In genomic region chr2:49801898-49802297, GRCh38 we compare ENCODE assay signal across 1 cellular context.
TF ChIP-seq lines count a peak whose summit lies in the region.

No MANE protein-coding gene starts in this region.

TF ChIP-seq in HepG2, 621 proteins besides CTCF, POLR2A, EP300 and RAD21 (continued from another document):
- TF ChIP-seq, protein P1, sequence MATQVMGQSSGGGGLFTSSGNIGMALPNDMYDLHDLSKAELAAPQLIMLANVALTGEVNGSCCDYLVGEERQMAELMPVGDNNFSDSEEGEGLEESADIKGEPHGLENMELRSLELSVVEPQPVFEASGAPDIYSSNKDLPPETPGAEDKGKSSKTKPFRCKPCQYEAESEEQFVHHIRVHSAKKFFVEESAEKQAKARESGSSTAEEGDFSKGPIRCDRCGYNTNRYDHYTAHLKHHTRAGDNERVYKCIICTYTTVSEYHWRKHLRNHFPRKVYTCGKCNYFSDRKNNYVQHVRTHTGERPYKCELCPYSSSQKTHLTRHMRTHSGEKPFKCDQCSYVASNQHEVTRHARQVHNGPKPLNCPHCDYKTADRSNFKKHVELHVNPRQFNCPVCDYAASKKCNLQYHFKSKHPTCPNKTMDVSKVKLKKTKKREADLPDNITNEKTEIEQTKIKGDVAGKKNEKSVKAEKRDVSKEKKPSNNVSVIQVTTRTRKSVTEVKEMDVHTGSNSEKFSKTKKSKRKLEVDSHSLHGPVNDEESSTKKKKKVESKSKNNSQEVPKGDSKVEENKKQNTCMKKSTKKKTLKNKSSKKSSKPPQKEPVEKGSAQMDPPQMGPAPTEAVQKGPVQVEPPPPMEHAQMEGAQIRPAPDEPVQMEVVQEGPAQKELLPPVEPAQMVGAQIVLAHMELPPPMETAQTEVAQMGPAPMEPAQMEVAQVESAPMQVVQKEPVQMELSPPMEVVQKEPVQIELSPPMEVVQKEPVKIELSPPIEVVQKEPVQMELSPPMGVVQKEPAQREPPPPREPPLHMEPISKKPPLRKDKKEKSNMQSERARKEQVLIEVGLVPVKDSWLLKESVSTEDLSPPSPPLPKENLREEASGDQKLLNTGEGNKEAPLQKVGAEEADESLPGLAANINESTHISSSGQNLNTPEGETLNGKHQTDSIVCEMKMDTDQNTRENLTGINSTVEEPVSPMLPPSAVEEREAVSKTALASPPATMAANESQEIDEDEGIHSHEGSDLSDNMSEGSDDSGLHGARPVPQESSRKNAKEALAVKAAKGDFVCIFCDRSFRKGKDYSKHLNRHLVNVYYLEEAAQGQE (IDR thresholded peaks at IDR 0.05; ENCODE audit: borderline replicate concordance in 1 of 2, low read depth in 1 of 2, low read length in 2 of 2), result no peak
- TF ChIP-seq SP2 (CRISPR knock-in tag; IDR thresholded peaks at IDR 0.05), result no peak
TF ChIP-seq in HepG2: peak in this region for 2.
